ENCODE assay signal across 24 cellular contexts in the genomic region with DNA sequence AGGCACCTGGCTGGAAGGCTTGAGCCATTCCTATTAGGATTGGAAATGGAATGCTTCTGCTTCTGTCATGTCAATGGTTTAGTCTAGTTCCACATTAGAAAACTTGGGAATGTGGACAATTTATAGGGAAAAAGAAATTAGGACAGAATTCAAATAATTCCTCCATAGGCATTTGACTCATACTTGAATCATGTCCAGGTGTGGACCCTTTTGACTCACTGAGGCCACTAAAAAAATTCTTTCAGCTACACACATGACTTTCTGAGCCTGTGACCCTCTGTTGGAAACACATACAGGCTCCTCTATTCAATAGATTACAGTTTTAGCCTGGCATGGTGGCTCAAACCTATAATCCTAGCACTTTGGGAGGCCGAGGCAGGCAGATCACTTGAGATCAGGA.
"Had no signal": no experiment of that assay in that cellular context is flagged by ENCODE, and none has a peak within 500 bp of the region (broad histone marks: within the 10 kb centered on the region; RNA-seq: fewer than 3 reads in every experiment).

No MANE protein-coding gene starts in this region.

- H3K9me3 Mint-ChIP-seq: activated CD4-positive, alpha-beta T cell treated with anti-CD3 and anti-CD28 coated beads, Interleukin-2, amount 10 ng/mL, durations not matched to agents 7 days and 5 days; activated T-cell treated with anti-CD3 and anti-CD28 coated beads, Interleukin-2, amount 50 U/mL, for 4 hours had no signal

- H3K36me3 Mint-ChIP-seq: activated CD4-positive, alpha-beta memory T cell treated with anti-CD3 and anti-CD28 coated beads for 36 hours; activated naive CD8-positive, alpha-beta T cell treated with anti-CD3 and anti-CD28 coated beads for 36 hours had no signal

- H3K9me3 ChIP-seq: MG63, SK-N-SH had no signal

- DNase-seq: activated CD4-positive, alpha-beta memory T cell treated with anti-CD3 and anti-CD28 coated beads for 36 hours; activated CD4-positive, alpha-beta T cell treated with anti-CD3 and anti-CD28 coated beads, Interleukin-2, amount 10 ng/mL, durations not matched to agents 7 days and 5 days; activated CD4-positive, CD25-positive, alpha-beta regulatory T cell; activated CD8-positive, alpha-beta memory T cell treated with anti-CD3 and anti-CD28 coated beads for 24 hours; activated gamma-delta T cell; activated naive CD4-positive, alpha-beta T cell treated with anti-CD3 and anti-CD28 coated beads for 36 hours; activated naive CD8-positive, alpha-beta T cell treated with anti-CD3 and anti-CD28 coated beads for 36 hours; activated T-cell treated with anti-CD3 and anti-CD28 coated beads, Interleukin-2, amount 50 U/mL, for 4 hours; caudate nucleus; MG63; MV-4-11; NCI-H1105; NCI-H1436; NCI-H1694 treated with DMSO at 0.1 percent for 48 hours; NCI-H2029 treated with DMSO at 0.1 percent for 48 hours; NCI-H345; NCI-H510A; Right ventricle myocardium superior; RPMI8226; SJCRH30; SK-N-SH; T-helper 1 cell had no signal

- H3K4me3 Mint-ChIP-seq: activated CD4-positive, alpha-beta memory T cell treated with anti-CD3 and anti-CD28 coated beads for 36 hours; activated CD4-positive, alpha-beta T cell treated with anti-CD3 and anti-CD28 coated beads, Interleukin-2, amount 10 ng/mL, durations not matched to agents 7 days and 5 days; activated naive CD4-positive, alpha-beta T cell treated with anti-CD3 and anti-CD28 coated beads for 36 hours; activated naive CD8-positive, alpha-beta T cell treated with anti-CD3 and anti-CD28 coated beads for 36 hours; activated T-cell treated with anti-CD3 and anti-CD28 coated beads, Interleukin-2, amount 50 U/mL, for 4 hours had no signal

- H3K4me3 ChIP-seq: MG63, SJCRH30 had no signal

- H3K4me2 ChIP-seq: KMS-11, SK-N-SH had no signal

- H3K36me3 ChIP-seq: MG63, SJCRH30 had no signal

- H3K9ac ChIP-seq: KMS-11, SK-N-SH had no signal

- H3K4me1 Mint-ChIP-seq: activated naive CD8-positive, alpha-beta T cell treated with anti-CD3 and anti-CD28 coated beads for 36 hours had no signal

- H3K27ac Mint-ChIP-seq: activated CD4-positive, alpha-beta memory T cell treated with anti-CD3 and anti-CD28 coated beads for 36 hours; activated CD4-positive, alpha-beta T cell treated with anti-CD3 and anti-CD28 coated beads, Interleukin-2, amount 10 ng/mL, durations not matched to agents 7 days and 5 days; activated naive CD4-positive, alpha-beta T cell treated with anti-CD3 and anti-CD28 coated beads for 36 hours; activated naive CD8-positive, alpha-beta T cell treated with anti-CD3 and anti-CD28 coated beads for 36 hours had no signal

- ATAC-seq: activated T-cell treated with anti-CD3 and anti-CD28 coated beads, Interleukin-2, amount 50 U/mL, for 4 hours had no signal

- H3K27ac ChIP-seq: KMS-11, SJCRH30, VCaP had no signal

- H3K27me3 ChIP-seq: MG63, SJCRH30 had no signal
